ENCODE assay signal across 23 cellular contexts in the genomic region with DNA sequence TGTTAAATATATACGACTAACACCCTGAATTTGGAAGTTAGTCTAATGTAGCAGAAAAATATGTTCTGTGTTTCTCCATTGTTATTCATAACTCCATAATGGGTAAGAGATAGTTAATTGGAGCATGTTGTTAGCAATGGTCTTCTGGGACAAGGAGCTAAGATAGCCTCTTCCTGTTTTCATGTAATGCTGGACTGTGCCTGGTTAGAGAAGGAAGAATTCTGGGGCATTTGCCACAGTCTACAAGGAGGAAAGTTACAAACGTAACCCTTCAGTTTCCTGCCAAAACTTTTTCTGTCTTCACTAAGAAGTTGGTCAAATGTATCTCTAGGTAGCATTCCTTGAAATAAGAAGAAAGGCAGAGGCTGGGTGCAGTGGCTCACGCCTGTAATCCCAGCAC. TPM values are rescaled to one million over a fixed set of nuclear protein-coding genes. Genes with fewer than 3 reads are reported as not detected.
DNase-seq lines count a peak whose midpoint lies in the region; ATAC-seq, FAIRE-seq and TF ChIP-seq lines count a peak whose summit lies in the region.
"Had no signal": no experiment of that assay in that cellular context is flagged by ENCODE, and none has a peak within 500 bp of the region (broad histone marks: within the 10 kb centered on the region; RNA-seq: fewer than 3 reads in every experiment).

No MANE protein-coding gene starts in this region.

- no peaks in the 10 kb centered on the region for H3K9me3 Mint-ChIP-seq in activated CD4-positive, alpha-beta T cell treated with anti-CD3 and anti-CD28 coated beads, Interleukin-2, amount 10 ng/mL, durations not matched to agents 7 days and 5 days

- peaks cover 31% of the 10 kb centered on the region for H3K4me1 Mint-ChIP-seq in activated CD4-positive, alpha-beta T cell treated with anti-CD3 and anti-CD28 coated beads, Interleukin-2, amount 10 ng/mL, durations not matched to agents 7 days and 5 days

- no peak for TF ChIP-seq CTCF in right atrium auricular region (IDR thresholded peaks at IDR 0.05)
- TF ChIP-seq CTCF in heart left ventricle (IDR thresholded peaks at IDR 0.05): no peak
- no peak for TF ChIP-seq CTCF in kidney (IDR thresholded peaks at IDR 0.05; ENCODE audit: borderline replicate concordance, extremely low read depth, insufficient read depth)

- POLR2A ChIA-PET in activated CD4-positive, alpha-beta T cell treated with anti-CD3 and anti-CD28 coated beads, Interleukin-2, amount 10 ng/mL, durations not matched to agents 7 days and 5 days (lab: Charles Lee): no interaction called here

- no peaks in the 10 kb centered on the region for H3K27me3 ChIP-seq in right atrium auricular region
- H3K27me3 ChIP-seq in heart left ventricle: no peaks in the 10 kb centered on the region
- H3K27me3 ChIP-seq: MG63 had no signal

- H3K4me1 ChIP-seq in right atrium auricular region: peaks cover 0 to 3% of the 10 kb centered on the region in 2 donors
- peaks cover 0 to 17% (median 0%) of the 10 kb centered on the region in 12 donors for H3K4me1 ChIP-seq in heart left ventricle
- peaks cover 0 to 3% of the 10 kb centered on the region in 2 donors for H3K4me1 ChIP-seq in kidney (ENCODE audit: control insufficient read depth in 1 of 2, insufficient read depth in 1 of 2, low read depth in 1 of 2, low read length in 2 of 2)

- peak overlapping the region; percentile 19 for H3K27ac Mint-ChIP-seq in activated CD4-positive, alpha-beta T cell treated with anti-CD3 and anti-CD28 coated beads, Interleukin-2, amount 10 ng/mL, durations not matched to agents 7 days and 5 days

- H3K27ac ChIP-seq in right atrium auricular region (no peak overlapping the region), heart left ventricle (peak overlapping the region in 2 of 12 donors; percentile 19 to 46), kidney (ENCODE audit: low read depth in 2 of 2, low read length in 2 of 2) (no peak overlapping the region)

- WGBS in heart left ventricle, 4 donors: 46 to 65% (median 59%) methylated on average over 3 of the region's 3 CpGs

- no peak for TF ChIP-seq POLR2A in heart left ventricle (IDR thresholded peaks at IDR 0.05)

- DNase-seq in activated CD4-positive, alpha-beta T cell treated with anti-CD3 and anti-CD28 coated beads, Interleukin-2, amount 10 ng/mL, durations not matched to agents 7 days and 5 days: no peak
- DNase-seq in activated CD4-positive, alpha-beta T cell treated with anti-CD3 and anti-CD28 coated beads for 4 hours: no peak
- DNase-seq in Right ventricle myocardium inferior (ENCODE audit: missing footprints): no peak
- no peak for DNase-seq in right atrium auricular region (ENCODE audit: low spot score)
- DNase-seq in heart left ventricle: no peak
- no peak for DNase-seq in kidney
- DNase-seq in NK-92 (lab: John Stamatoyannopoulos, UW; ENCODE audit: unreplicated experiment): no peak
- DNase-seq in putamen (ENCODE audit: low spot score): no peak
- DNase-seq: 8988T, Calu3, DMS79 treated with DMSO at 0.1 percent for 48 hours, GF-D8, GOT3, HCEC 1CT, KBM-7, MG63, NCI-H2029, NCI-H446, NCI-H526, NCI-H82, RPMI8226, SHP77 treated with DMSO at 0.1 percent for 48 hours had no signal

- CTCF ChIA-PET in activated CD4-positive, alpha-beta T cell treated with anti-CD3 and anti-CD28 coated beads, Interleukin-2, amount 10 ng/mL, durations not matched to agents 7 days and 5 days (lab: Charles Lee): interaction anchor here (0.5 to 0.7 kb wide), 2 partner anchors 130 to 271 kb away, joined by 3 to 4 read pairs; no protein-coding TSS in a partner anchor

- no peak overlapping the region for H3K4me3 ChIP-seq in right atrium auricular region
- no peak overlapping the region for H3K4me3 ChIP-seq in heart left ventricle
- H3K4me3 ChIP-seq in kidney (ENCODE audit: low read length in 2 of 2): no peak overlapping the region
- H3K4me3 ChIP-seq: MG63 had no signal

- H3K36me3 ChIP-seq in right atrium auricular region (no peaks in the 10 kb centered on the region), heart left ventricle (peaks cover 0 to 49% (median 14%) of the 10 kb centered on the region in 9 donors), kidney (ENCODE audit: control insufficient read depth in 1 of 2, insufficient read depth in 2 of 2, low read length in 2 of 2) (no peaks in the 10 kb centered on the region)

- no peak overlapping the region for H3K4me3 Mint-ChIP-seq in activated CD4-positive, alpha-beta T cell treated with anti-CD3 and anti-CD28 coated beads, Interleukin-2, amount 10 ng/mL, durations not matched to agents 7 days and 5 days

- intact Hi-C loops in Right ventricle myocardium inferior (cut with DNase I) (no loop called here), heart left ventricle (cut with DNase I) (no loop called here), kidney (cut with DNase I) (no loop called here)

- no peaks in the 10 kb centered on the region for H3K27me3 Mint-ChIP-seq in activated CD4-positive, alpha-beta T cell treated with anti-CD3 and anti-CD28 coated beads, Interleukin-2, amount 10 ng/mL, durations not matched to agents 7 days and 5 days

- H3K9ac ChIP-seq in kidney (ENCODE audit: low read length in 2 of 2): no peak overlapping the region

- FAIRE-seq in kidney (lab: Jason Lieb, UNC): no peak
- FAIRE-seq: GM12891 had no signal

- ATAC-seq in Right ventricle myocardium inferior: peak; percentile 77
- ATAC-seq in heart left ventricle: peak in 3 of 4 donors; percentile 45 to 48 (median 46)

- H3K36me3 Mint-ChIP-seq in activated CD4-positive, alpha-beta T cell treated with anti-CD3 and anti-CD28 coated beads, Interleukin-2, amount 10 ng/mL, durations not matched to agents 7 days and 5 days (ENCODE audit: low read depth): peaks cover 16% of the 10 kb centered on the region

- H3K9me3 ChIP-seq in right atrium auricular region: no peaks in the 10 kb centered on the region
- no peaks in the 10 kb centered on the region for H3K9me3 ChIP-seq in heart left ventricle
- no peaks in the 10 kb centered on the region for H3K9me3 ChIP-seq in kidney (ENCODE audit: control insufficient read depth in 1 of 2, low read length in 2 of 2)
- H3K9me3 ChIP-seq: MG63 had no signal

RNA-seq across cellular contexts. Expression of gene PRDX4, which starts 5.8 kb away (rescaled TPM):
- total RNA-seq in activated CD4-positive, alpha-beta T cell treated with anti-CD3 and anti-CD28 coated beads, Interleukin-2, amount 10 ng/mL, durations not matched to agents 7 days and 5 days: 10 to 100 TPM; 35.0 to 43.3 TPM
- 46.9 TPM for total RNA-seq in Right ventricle myocardium inferior
- total RNA-seq in right atrium auricular region: 10 to 100 TPM; 84.6 to 91.8 TPM
- total RNA-seq in heart left ventricle: 10 to 100 TPM; 31.3 to 85.1 (median 37.5) TPM
- polyA plus RNA-seq in heart left ventricle: 100 to 1,000 TPM in 1 of 2 donors, 10 to 100 TPM in 1; 18.7 to 130 TPM
- 58.3 TPM for total RNA-seq in kidney
- polyA plus RNA-seq in kidney (ENCODE audit: insufficient read depth, low read depth, low replicate concordance): 77.7 TPM
